8 cellular contexts compared by ENCODE assay signal in genomic region chr17:77319211-77320031, GRCh38.
DNase-seq lines count a peak whose midpoint lies in the region; ATAC-seq and TF ChIP-seq lines count a peak whose summit lies in the region.

No MANE protein-coding gene starts in this region.

- H3K27ac ChIP-seq in liver (ENCODE audit: low read depth in 1 of 2, low read length in 2 of 2) = peak overlapping the region; percentile 57 to 68

- H3K36me3 ChIP-seq in liver (ENCODE audit: control insufficient read depth in 4 of 4, insufficient read depth in 3 of 4, low read depth in 1 of 4, low read length in 3 of 4) = peaks cover 0 to 5% (median 0%) of the 10 kb centered on the region in 4 donors

- H3K27me3 ChIP-seq in liver (ENCODE audit: control insufficient read depth in 4 of 4, insufficient read depth in 4 of 4, low read length in 3 of 4) = no peaks in the 10 kb centered on the region

- no peak for TF ChIP-seq RAD21 in liver (IDR thresholded peaks at IDR 0.05)

- H3K4me3 ChIP-seq in cardiac fibroblast (replicated peaks in 1 of 2; ENCODE audit: low read depth in 2 of 2, low read length in 2 of 2) = peak overlapping the region; percentile 62 to 84
- H3K4me3 ChIP-seq in liver (ENCODE audit: low read depth in 1 of 3, low read length in 3 of 3) = peak overlapping the region in 1 of 3 donors; percentile 9

- TF ChIP-seq CTCF in cardiac fibroblast (IDR thresholded peaks at IDR 0.05; ENCODE audit: low read depth, low read length) (no peak), liver (IDR thresholded peaks at IDR 0.05; ENCODE audit: low read depth, low read length, missing input control) (no peak)

- H3K9ac ChIP-seq in liver (ENCODE audit: low read depth in 1 of 2, low read length in 2 of 2) = peak overlapping the region in 1 of 2 donors; percentile 49

- peak; percentile 36 for ATAC-seq in HG03196 (IDR thresholded peaks at IDR 0.05; ENCODE audit: unreplicated experiment)
- ATAC-seq in HG03039 (IDR thresholded peaks at IDR 0.05; ENCODE audit: unreplicated experiment) = no peak

- peaks cover 20 to 58% (median 39%) of the 10 kb centered on the region in 4 donors for H3K4me1 ChIP-seq in liver (ENCODE audit: control insufficient read depth in 4 of 4, insufficient read depth in 4 of 4, low read length in 3 of 4)

- no peaks in the 10 kb centered on the region for H3K9me3 ChIP-seq in liver (ENCODE audit: control insufficient read depth in 4 of 4, low read length in 3 of 4)

- peak; percentile 91 for DNase-seq in EL
- peak in 4 of 5 experiments; percentile 24 to 42 (median 40) for DNase-seq in T-helper 2 cell
- DNase-seq in cardiac fibroblast (ENCODE audit: low read depth in 2 of 2) = peak; percentile 85 to 91
- peak in 2 of 3 donors; percentile 48 for DNase-seq in stimulated activated CD4-positive, alpha-beta T cell treated with anti-CD3 and anti-CD28 coated beads, TNF-alpha, amount 100 ng/mL, for 48 hours (ENCODE audit: low read depth in 3 of 3)
- DNase-seq in activated gamma-delta T cell (lab: John Stamatoyannopoulos, UW) = no peak

- WGBS in liver = 65% methylated on average over 38 of the region's 38 CpGs

TF ChIP-seq in liver, 16 proteins besides CTCF, POLR2A, EP300 and RAD21:
- no peak for TF ChIP-seq YY1 (IDR thresholded peaks at IDR 0.05)
- no peak for TF ChIP-seq ZBTB33 (IDR thresholded peaks at IDR 0.05)
- TF ChIP-seq EGR1 (IDR thresholded peaks at IDR 0.05; ENCODE audit: low read depth in 2 of 2) = no peak
- peak in 1 of 2 donors; percentile 6 for TF ChIP-seq RXRA (IDR thresholded peaks at IDR 0.05)
- peak in 1 of 2 donors; percentile 31 for TF ChIP-seq JUND (IDR thresholded peaks at IDR 0.05)
- no peak for TF ChIP-seq GABPA (IDR thresholded peaks at IDR 0.05 in 1 of 2, conservative IDR thresholded peaks at IDR 0.05 in 1 of 2)
- no peak for TF ChIP-seq REST (IDR thresholded peaks at IDR 0.05)
- TF ChIP-seq HNF4G (IDR thresholded peaks at IDR 0.05) = no peak
